Comparison of ENCODE assay signal across 8 cellular contexts in genomic region chr1:212485895-212486590, GRCh38. TPM values are rescaled to one million over a fixed set of nuclear protein-coding genes. Genes with fewer than 3 reads are reported as not detected.
DNase-seq lines count a peak whose midpoint lies in the region; ATAC-seq and TF ChIP-seq lines count a peak whose summit lies in the region.

No MANE protein-coding gene starts in this region.

- no peaks in the 10 kb centered on the region for H3K9me3 ChIP-seq in gastroesophageal sphincter
- H3K9me3 ChIP-seq in smooth muscle cell (replicated peaks; ENCODE audit: low read depth): no peaks in the 10 kb centered on the region

- H4K20me1 ChIP-seq in smooth muscle cell (ENCODE audit: low read depth): no peaks in the 10 kb centered on the region

- ATAC-seq in gastroesophageal sphincter: peak; percentile 62
- no peak for ATAC-seq in GM21723 (IDR thresholded peaks at IDR 0.05; ENCODE audit: unreplicated experiment)
- ATAC-seq in HG03139 (IDR thresholded peaks at IDR 0.05; ENCODE audit: unreplicated experiment): no peak

- H3K27ac ChIP-seq in gastroesophageal sphincter: no peak overlapping the region
- H3K27ac ChIP-seq in smooth muscle cell (ENCODE audit: low read depth): peak overlapping the region; percentile 88

- H3K4me1 ChIP-seq in gastroesophageal sphincter: peaks cover 0 to 17% (median 5%) of the 10 kb centered on the region in 3 donors
- peaks cover 7% of the 10 kb centered on the region for H3K4me1 ChIP-seq in smooth muscle cell (ENCODE audit: low read depth)

- H3K4me3 ChIP-seq in gastroesophageal sphincter (no peak overlapping the region), smooth muscle cell (no peak overlapping the region)

- H3K27me3 ChIP-seq in gastroesophageal sphincter: no peaks in the 10 kb centered on the region
- no peaks in the 10 kb centered on the region for H3K27me3 ChIP-seq in smooth muscle cell (ENCODE audit: low read depth)

- H2AFZ ChIP-seq in smooth muscle cell (ENCODE audit: low read depth): no peak overlapping the region

- H3F3A ChIP-seq in smooth muscle cell (ENCODE audit: low read depth): peaks cover 12% of the 10 kb centered on the region

- H3K9ac ChIP-seq in smooth muscle cell (ENCODE audit: low read depth): peak overlapping the region; percentile 83

- H3K79me2 ChIP-seq in smooth muscle cell (ENCODE audit: low read depth): no peaks in the 10 kb centered on the region

- 83% methylated on average over 1 of the region's 9 CpGs; no CpG with 5 or more reads in 1 of the 2 donors for WGBS in gastroesophageal sphincter (ENCODE audit: low coverage in 1 of 2), 2 donors
- WGBS in smooth muscle cell (ENCODE audit: low lambda C conversion rate): 26% methylated on average over 9 of the region's 9 CpGs

- H3K4me2 ChIP-seq in smooth muscle cell: peak overlapping the region; percentile 17

- no peak for TF ChIP-seq POLR2A in gastroesophageal sphincter (IDR thresholded peaks at IDR 0.05)

- no peak for TF ChIP-seq EP300 in gastroesophageal sphincter (IDR thresholded peaks at IDR 0.05)

- H3K36me3 ChIP-seq in gastroesophageal sphincter (no peaks in the 10 kb centered on the region), smooth muscle cell (ENCODE audit: low read depth) (no peaks in the 10 kb centered on the region)

- DNase-seq in GM03348 (ENCODE audit: low spot score) (peak; percentile 78), M059J (ENCODE audit: low read depth) (peak; percentile 100), SKM-1 (lab: John Stamatoyannopoulos, UW; ENCODE audit: unreplicated experiment) (peak; percentile 79), smooth muscle cell (lab: John Stamatoyannopoulos, UW; ENCODE audit: unreplicated experiment) (no peak), NCI-H1694 (lab: John Stamatoyannopoulos, UW) (no peak)

- no peak for TF ChIP-seq CTCF in gastroesophageal sphincter (IDR thresholded peaks at IDR 0.05)
- TF ChIP-seq CTCF in smooth muscle cell (IDR thresholded peaks at IDR 0.05; ENCODE audit: borderline replicate concordance, insufficient read depth, poor library complexity, severe bottlenecking): no peak

RNA-seq across cellular contexts. Expression of gene NENF, which starts 53.3 kb away (rescaled TPM):
- total RNA-seq in M059J (2014; rRNA removed; shearing (Covaris generic)): 80.0 and 109 TPM in 2 replicates
- total RNA-seq in gastroesophageal sphincter (100 to 1,000 TPM in 1 of 4 donors, 10 to 100 TPM in 3; 42.8 to 113 (median 75.7) TPM), smooth muscle cell (53.8 and 53.9 TPM in 2 replicates)
- polyA plus RNA-seq in smooth muscle cell: 90.7 and 103 TPM in 2 replicates

Comparison
In these comparisons a context has a peak if more than half of its experiments do, and no peak if none do; other contexts are left out.
1. DNase-seq: peak in GM03348 (single experiment), M059J (single experiment) and SKM-1 (single experiment); none in smooth muscle cell (single experiment) and NCI-H1694 (single experiment).